In the genomic region with DNA sequence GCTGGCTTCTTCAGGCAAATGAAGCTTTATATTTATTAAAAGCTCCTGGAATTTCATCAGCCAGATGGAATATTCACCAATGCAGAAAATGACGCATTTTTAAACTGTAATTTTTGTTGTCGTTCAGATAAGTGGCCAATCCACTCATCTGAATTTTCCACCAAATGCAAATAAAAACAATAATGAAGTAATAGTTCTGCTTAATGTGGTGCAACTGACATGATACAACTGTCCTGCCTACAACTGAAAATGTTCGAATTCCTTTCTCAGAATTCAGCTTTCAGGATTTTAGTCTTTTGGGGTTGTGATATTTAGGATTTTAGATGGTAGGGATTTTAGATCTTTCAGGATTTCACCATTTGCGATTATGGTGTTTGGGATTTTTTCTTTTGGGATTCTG, we compare ENCODE assay signal across 5 cellular contexts.
"Had no signal": no experiment of that assay in that cellular context is flagged by ENCODE, and none has a peak within 500 bp of the region (broad histone marks: within the 10 kb centered on the region; RNA-seq: fewer than 3 reads in every experiment).

No MANE protein-coding gene starts in this region.

- H3K27ac ChIP-seq: HL-60 had no signal

- DNase-seq: H9, HFFc6 had no signal

- ATAC-seq: GM23338, HCT116 had no signal

- H3K4me3 Mint-ChIP-seq: GM23338, H9, HFFc6 had no signal

- H3K27ac Mint-ChIP-seq: GM23338, H9, HFFc6 had no signal

- H3K9me3 Mint-ChIP-seq: GM23338, H9, HFFc6 had no signal

- H3K4me3 ChIP-seq: GM23338 had no signal
